18 cellular contexts compared by ENCODE assay signal in the genomic region with DNA sequence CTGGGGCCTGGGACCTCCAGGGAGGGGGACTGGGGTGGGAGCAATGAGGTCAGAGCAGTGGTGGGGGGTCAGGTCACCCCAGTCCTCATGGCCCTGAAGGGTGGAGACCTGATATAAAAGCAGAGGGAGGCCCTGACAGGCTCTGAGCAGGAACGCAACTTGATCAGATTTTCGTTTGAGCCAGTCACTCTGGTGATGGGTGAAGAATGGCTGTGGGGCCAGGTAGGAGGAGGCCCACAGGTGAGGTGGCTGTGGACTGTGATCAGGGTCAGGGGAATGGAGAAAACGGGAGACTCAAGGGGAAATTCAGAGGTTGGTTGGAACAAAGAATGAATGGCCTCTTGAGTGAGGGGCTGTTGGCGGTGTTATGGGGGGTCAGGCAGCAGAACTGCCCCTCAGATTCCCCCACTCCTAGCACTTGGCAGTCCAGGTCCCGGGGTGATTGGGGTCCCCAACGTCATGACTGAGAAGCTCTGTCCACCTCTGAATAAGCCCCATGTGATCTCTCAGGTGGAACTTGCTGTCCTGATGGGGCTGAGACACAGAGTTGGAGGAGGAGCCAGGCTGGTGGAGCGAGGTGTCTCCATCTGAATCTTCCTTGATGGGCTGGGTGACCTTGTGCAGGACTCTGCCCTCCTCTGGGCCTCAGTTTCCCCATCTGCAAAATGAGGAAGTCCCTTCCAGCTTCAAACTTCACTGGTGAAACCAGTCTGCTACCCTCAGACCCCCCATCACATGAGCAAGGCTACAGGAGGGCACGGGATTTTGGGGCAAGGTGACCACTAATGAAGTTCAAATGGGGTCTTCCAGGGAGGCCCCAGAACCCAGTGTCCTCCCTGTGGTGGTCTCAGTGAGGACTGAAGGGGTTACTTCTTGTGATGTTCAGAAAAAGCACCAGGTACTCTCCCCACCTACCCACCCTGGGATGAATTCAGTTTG.
DNase-seq lines count a peak whose midpoint lies in the region; ATAC-seq, FAIRE-seq and TF ChIP-seq lines count a peak whose summit lies in the region.
"Had no signal": no experiment of that assay in that cellular context is flagged by ENCODE, and none has a peak within 500 bp of the region (broad histone marks: within the 10 kb centered on the region; RNA-seq: fewer than 3 reads in every experiment).

No MANE protein-coding gene starts in this region.

- no peaks in the 10 kb centered on the region for H3K36me3 Mint-ChIP-seq in activated CD8-positive, alpha-beta T cell treated with anti-CD3 and anti-CD28 coated beads, Interleukin-2, amount 10 ng/mL, durations not matched to agents 7 days and 5 days (ENCODE audit: low read depth)
- H3K36me3 Mint-ChIP-seq in activated CD8-positive, alpha-beta T cell treated with anti-CD3 and anti-CD28 coated beads for 36 hours (ENCODE audit: low read depth) = no peaks in the 10 kb centered on the region
- H3K36me3 Mint-ChIP-seq: CD8-positive, alpha-beta memory T cell had no signal

- no peak for FAIRE-seq in K562 (lab: Jason Lieb, UNC)
- FAIRE-seq: GM18507 had no signal

- DNase-seq in activated CD8-positive, alpha-beta T cell treated with anti-CD3 and anti-CD28 coated beads, Interleukin-2, amount 10 ng/mL, durations not matched to agents 7 days and 5 days = peak; percentile 4
- DNase-seq in activated CD8-positive, alpha-beta T cell treated with anti-CD3 and anti-CD28 coated beads for 36 hours = no peak
- no peak for DNase-seq in K562 (ENCODE audit: extremely low read depth in 1 of 4, low spot score in 3 of 4)
- peak; percentile 75 for DNase-seq in esophagus muscularis mucosa (ENCODE audit: extremely low spot score)
- DNase-seq in upper lobe of right lung = peak; percentile 25
- no peak for DNase-seq in medulla oblongata (ENCODE audit: extremely low spot score)
- no peak for DNase-seq in putamen (ENCODE audit: low spot score)
- DNase-seq: AML-193; Caco-2; CD8-positive, alpha-beta memory T cell; DMS53; GF-D8; GM23248; H7 had no signal

- 1% methylated on average over 8 of the region's 8 CpGs for WGBS in K562 (ENCODE audit: insufficient coverage, low coverage, missing lambda C conversion rate)
- 89% methylated on average over 7 of the region's 8 CpGs for WGBS in esophagus muscularis mucosa

- H3K9me1 ChIP-seq in K562 (ENCODE audit: control insufficient read depth, insufficient read depth, low read length) = no peaks in the 10 kb centered on the region

- in situ Hi-C loops in K562 (cut with MboI) = no loop called here

- peaks cover 5% of the 10 kb centered on the region for H3K9me3 Mint-ChIP-seq in activated CD8-positive, alpha-beta T cell treated with anti-CD3 and anti-CD28 coated beads, Interleukin-2, amount 10 ng/mL, durations not matched to agents 7 days and 5 days (ENCODE audit: insufficient read depth)
- H3K9me3 Mint-ChIP-seq in activated CD8-positive, alpha-beta T cell treated with anti-CD3 and anti-CD28 coated beads for 36 hours = peaks cover 5% of the 10 kb centered on the region

- H3K4me1 Mint-ChIP-seq in activated CD8-positive, alpha-beta T cell treated with anti-CD3 and anti-CD28 coated beads, Interleukin-2, amount 10 ng/mL, durations not matched to agents 7 days and 5 days (ENCODE audit: low read depth) = no peaks in the 10 kb centered on the region
- peaks cover 3% of the 10 kb centered on the region for H3K4me1 Mint-ChIP-seq in activated CD8-positive, alpha-beta T cell treated with anti-CD3 and anti-CD28 coated beads for 36 hours (ENCODE audit: low read depth)

- H3K4me2 ChIP-seq in K562 (ENCODE audit: insufficient read depth, low read length) = no peak overlapping the region
- H3K4me2 ChIP-seq: BLaER1 had no signal

- no peaks in the 10 kb centered on the region for H3K36me3 ChIP-seq in K562 (ENCODE audit: control insufficient read depth, insufficient read depth, low read length)
- H3K36me3 ChIP-seq in esophagus muscularis mucosa = no peaks in the 10 kb centered on the region
- H3K36me3 ChIP-seq in upper lobe of right lung = no peaks in the 10 kb centered on the region
- H3K36me3 ChIP-seq: BLaER1 had no signal

- H2AFZ ChIP-seq in K562 (ENCODE audit: low read depth, low read length) = no peak overlapping the region
- H2AFZ ChIP-seq: GM23248 had no signal

- TF ChIP-seq RAD21 in K562 (CRISPR knock-in tag; conservative IDR thresholded peaks at IDR 0.05 in 1 of 2, IDR thresholded peaks at IDR 0.05 in 1 of 2) = no peak

- H3K4me3 ChIP-seq in K562 = no peak overlapping the region
- no peak overlapping the region for H3K4me3 ChIP-seq in esophagus muscularis mucosa
- no peak overlapping the region for H3K4me3 ChIP-seq in upper lobe of right lung
- H3K4me3 ChIP-seq: BLaER1, GM23248 had no signal

- H3K27me3 ChIP-seq in K562 (ENCODE audit: control insufficient read depth in 2 of 2, insufficient read depth in 2 of 2, low read length in 2 of 2) (no peaks in the 10 kb centered on the region), esophagus muscularis mucosa (peaks cover 0 to 8% (median 0%) of the 10 kb centered on the region in 4 donors), upper lobe of right lung (no peaks in the 10 kb centered on the region)
- H3K27me3 ChIP-seq: BLaER1 had no signal

- H3K4me3 Mint-ChIP-seq in activated CD8-positive, alpha-beta T cell treated with anti-CD3 and anti-CD28 coated beads, Interleukin-2, amount 10 ng/mL, durations not matched to agents 7 days and 5 days = no peak overlapping the region
- H3K4me3 Mint-ChIP-seq in activated CD8-positive, alpha-beta T cell treated with anti-CD3 and anti-CD28 coated beads for 36 hours = no peak overlapping the region

- no peak for ATAC-seq in activated CD8-positive, alpha-beta T cell treated with anti-CD3 and anti-CD28 coated beads, Interleukin-2, amount 10 ng/mL, durations not matched to agents 7 days and 5 days
- ATAC-seq in activated CD8-positive, alpha-beta T cell treated with anti-CD3 and anti-CD28 coated beads for 36 hours = no peak
- ATAC-seq in K562 (no peak), upper lobe of right lung (no peak), GM18498 (IDR thresholded peaks at IDR 0.05; ENCODE audit: unreplicated experiment) (no peak)

- H4K20me1 ChIP-seq in K562 (replicated peaks; ENCODE audit: control insufficient read depth, insufficient read depth, low read length) = no peaks in the 10 kb centered on the region
- H4K20me1 ChIP-seq: BLaER1 had no signal

- no peak overlapping the region for H3K9ac ChIP-seq in K562 (ENCODE audit: insufficient read depth in 1 of 2, low read depth in 2 of 2, low read length in 2 of 2)
- H3K9ac ChIP-seq: BLaER1, GM23248 had no signal

- intact Hi-C loops in activated CD8-positive, alpha-beta T cell treated with anti-CD3 and anti-CD28 coated beads for 36 hours (cut with micrococcal nuclease) = no loop called here
- intact Hi-C loops in K562 (cut with micrococcal nuclease) (no loop called here), esophagus muscularis mucosa (cut with DNase I) (no loop called here), upper lobe of right lung (cut with DNase I) (no loop called here)

- TF ChIP-seq POLR2A in K562 (conservative IDR thresholded peaks at IDR 0.05) = no peak
- TF ChIP-seq POLR2A in esophagus muscularis mucosa (IDR thresholded peaks at IDR 0.05; ENCODE audit: low read depth) = no peak

- no peak overlapping the region for H3K27ac Mint-ChIP-seq in activated CD8-positive, alpha-beta T cell treated with anti-CD3 and anti-CD28 coated beads, Interleukin-2, amount 10 ng/mL, durations not matched to agents 7 days and 5 days
- H3K27ac Mint-ChIP-seq in activated CD8-positive, alpha-beta T cell treated with anti-CD3 and anti-CD28 coated beads for 36 hours = no peak overlapping the region

- CTCF ChIA-PET in activated CD8-positive, alpha-beta T cell treated with anti-CD3 and anti-CD28 coated beads, Interleukin-2, amount 10 ng/mL, durations not matched to agents 7 days and 5 days (lab: Charles Lee) = no interaction called here
- CTCF ChIA-PET in activated CD8-positive, alpha-beta T cell treated with anti-CD3 and anti-CD28 coated beads for 36 hours (lab: Charles Lee) = no interaction called here
- CTCF ChIA-PET in K562 (lab: Yijun Ruan, JAX; ENCODE audit: low intra/inter-chr PET ratio) = no interaction called here

- POLR2A ChIA-PET in activated CD8-positive, alpha-beta T cell treated with anti-CD3 and anti-CD28 coated beads, Interleukin-2, amount 10 ng/mL, durations not matched to agents 7 days and 5 days (lab: Charles Lee) = no interaction called here
- POLR2A ChIA-PET in activated CD8-positive, alpha-beta T cell treated with anti-CD3 and anti-CD28 coated beads for 36 hours (lab: Charles Lee) = no interaction called here
- POLR2A ChIA-PET in K562 (lab: Yijun Ruan, JAX) = interaction anchor here (0.5 to 0.6 kb wide), 2 partner anchors 30 to 536 kb away, joined by 3 read pairs; no protein-coding TSS in a partner anchor

- TF ChIP-seq CTCF in activated CD8-positive, alpha-beta T cell treated with anti-CD3 and anti-CD28 coated beads for 36 hours (IDR thresholded peaks at IDR 0.05) = no peak
- TF ChIP-seq CTCF in K562 (IDR thresholded peaks at IDR 0.05 in 2 of 3, conservative IDR thresholded peaks at IDR 0.05 in 1 of 3; ENCODE audit: insufficient read depth in 2 of 3, low read depth in 1 of 3, low read length in 3 of 3) = no peak
- no peak for TF ChIP-seq CTCF in esophagus muscularis mucosa (IDR thresholded peaks at IDR 0.05)
- TF ChIP-seq CTCF in upper lobe of right lung (IDR thresholded peaks at IDR 0.05) = no peak

- H3K4me1 ChIP-seq in K562 (replicated peaks in 1 of 2; ENCODE audit: control insufficient read depth in 2 of 2, insufficient read depth in 2 of 2, low read length in 2 of 2) (no peaks in the 10 kb centered on the region), esophagus muscularis mucosa (no peaks in the 10 kb centered on the region), upper lobe of right lung (no peaks in the 10 kb centered on the region)
- H3K4me1 ChIP-seq: BLaER1, Caco-2 had no signal

- no TSS peak for BruUV-seq in K562 (replicated peaks; lab: Mats Ljungman, UMichigan)

- H3K79me2 ChIP-seq in K562 (ENCODE audit: control insufficient read depth, insufficient read depth, low read length) = no peaks in the 10 kb centered on the region

- no peaks in the 10 kb centered on the region for H3K9me3 ChIP-seq in K562 (replicated peaks; ENCODE audit: control insufficient read depth, insufficient read depth, low read depth, low read length)
- H3K9me3 ChIP-seq in esophagus muscularis mucosa = no peaks in the 10 kb centered on the region
- H3K9me3 ChIP-seq in upper lobe of right lung = no peaks in the 10 kb centered on the region
- H3K9me3 ChIP-seq: Caco-2 had no signal

- H3K27me3 Mint-ChIP-seq in activated CD8-positive, alpha-beta T cell treated with anti-CD3 and anti-CD28 coated beads, Interleukin-2, amount 10 ng/mL, durations not matched to agents 7 days and 5 days (ENCODE audit: low read depth) = no peaks in the 10 kb centered on the region
- H3K27me3 Mint-ChIP-seq in activated CD8-positive, alpha-beta T cell treated with anti-CD3 and anti-CD28 coated beads for 36 hours = no peaks in the 10 kb centered on the region

- TF ChIP-seq EP300 in K562 (IDR thresholded peaks at IDR 0.05; ENCODE audit: low read length) = no peak
- no peak for TF ChIP-seq EP300 in esophagus muscularis mucosa (IDR thresholded peaks at IDR 0.05)

- H3K27ac ChIP-seq in K562 (ENCODE audit: extremely low read depth, low read depth, low read length) (no peak overlapping the region), esophagus muscularis mucosa (replicated peaks in 1 of 4) (no peak overlapping the region), upper lobe of right lung (no peak overlapping the region)
- H3K27ac ChIP-seq: 22Rv1, BLaER1, GM23248 had no signal

Comparison
In these comparisons a context has a peak if more than half of its experiments do, and no peak if none do; other contexts are left out.
1. DNase-seq: peak in activated CD8-positive, alpha-beta T cell treated with anti-CD3 and anti-CD28 coated beads, Interleukin-2, amount 10 ng/mL, durations not matched to agents 7 days and 5 days (single experiment), esophagus muscularis mucosa (single experiment) and upper lobe of right lung (single experiment); none in activated CD8-positive, alpha-beta T cell treated with anti-CD3 and anti-CD28 coated beads for 36 hours (single experiment), K562 (0 of 4), medulla oblongata (single experiment) and putamen (single experiment).